In genomic region chr4:108417923-108418322, GRCh38 we compare ENCODE assay signal across 1 cellular context.
TF ChIP-seq lines count a peak whose summit lies in the region.

No MANE protein-coding gene starts in this region.

TF ChIP-seq in K562, 482 proteins besides CTCF, POLR2A, EP300 and RAD21 (continued from another document):
- TF ChIP-seq, protein P1, sequence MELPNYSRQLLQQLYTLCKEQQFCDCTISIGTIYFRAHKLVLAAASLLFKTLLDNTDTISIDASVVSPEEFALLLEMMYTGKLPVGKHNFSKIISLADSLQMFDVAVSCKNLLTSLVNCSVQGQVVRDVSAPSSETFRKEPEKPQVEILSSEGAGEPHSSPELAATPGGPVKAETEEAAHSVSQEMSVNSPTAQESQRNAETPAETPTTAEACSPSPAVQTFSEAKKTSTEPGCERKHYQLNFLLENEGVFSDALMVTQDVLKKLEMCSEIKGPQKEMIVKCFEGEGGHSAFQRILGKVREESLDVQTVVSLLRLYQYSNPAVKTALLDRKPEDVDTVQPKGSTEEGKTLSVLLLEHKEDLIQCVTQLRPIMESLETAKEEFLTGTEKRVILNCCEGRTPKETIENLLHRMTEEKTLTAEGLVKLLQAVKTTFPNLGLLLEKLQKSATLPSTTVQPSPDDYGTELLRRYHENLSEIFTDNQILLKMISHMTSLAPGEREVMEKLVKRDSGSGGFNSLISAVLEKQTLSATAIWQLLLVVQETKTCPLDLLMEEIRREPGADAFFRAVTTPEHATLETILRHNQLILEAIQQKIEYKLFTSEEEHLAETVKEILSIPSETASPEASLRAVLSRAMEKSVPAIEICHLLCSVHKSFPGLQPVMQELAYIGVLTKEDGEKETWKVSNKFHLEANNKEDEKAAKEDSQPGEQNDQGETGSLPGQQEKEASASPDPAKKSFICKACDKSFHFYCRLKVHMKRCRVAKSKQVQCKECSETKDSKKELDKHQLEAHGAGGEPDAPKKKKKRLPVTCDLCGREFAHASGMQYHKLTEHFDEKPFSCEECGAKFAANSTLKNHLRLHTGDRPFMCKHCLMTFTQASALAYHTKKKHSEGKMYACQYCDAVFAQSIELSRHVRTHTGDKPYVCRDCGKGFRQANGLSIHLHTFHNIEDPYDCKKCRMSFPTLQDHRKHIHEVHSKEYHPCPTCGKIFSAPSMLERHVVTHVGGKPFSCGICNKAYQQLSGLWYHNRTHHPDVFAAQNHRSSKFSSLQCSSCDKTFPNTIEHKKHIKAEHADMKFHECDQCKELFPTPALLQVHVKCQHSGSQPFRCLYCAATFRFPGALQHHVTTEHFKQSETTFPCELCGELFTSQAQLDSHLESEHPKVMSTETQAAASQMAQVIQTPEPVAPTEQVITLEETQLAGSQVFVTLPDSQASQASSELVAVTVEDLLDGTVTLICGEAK (IDR thresholded peaks at IDR 0.05), result no peak
- TF ChIP-seq, protein P1 (CRISPR knock-in tag; IDR thresholded peaks at IDR 0.05), result no peak
- TF ChIP-seq MIER1 (IDR thresholded peaks at IDR 0.05; ENCODE audit: low read depth) (no peak), MAFG (tag; conservative IDR thresholded peaks at IDR 0.05) (peak; percentile 42), ZNF3 (CRISPR knock-in tag; IDR thresholded peaks at IDR 0.05) (no peak), POLR2G (IDR thresholded peaks at IDR 0.05; ENCODE audit: low read depth, low read length) (no peak), MAFK (IDR thresholded peaks at IDR 0.05; ENCODE audit: low read length) (peak; percentile 45; the same call in 1 of the 2 replicates), PKNOX1 (IDR thresholded peaks at IDR 0.05) (no peak), RBM15 (IDR thresholded peaks at IDR 0.05; ENCODE audit: insufficient read depth, low read length) (no peak), ZBTB43 (CRISPR knock-in tag; IDR thresholded peaks at IDR 0.05) (no peak)
